In the genomic region with DNA sequence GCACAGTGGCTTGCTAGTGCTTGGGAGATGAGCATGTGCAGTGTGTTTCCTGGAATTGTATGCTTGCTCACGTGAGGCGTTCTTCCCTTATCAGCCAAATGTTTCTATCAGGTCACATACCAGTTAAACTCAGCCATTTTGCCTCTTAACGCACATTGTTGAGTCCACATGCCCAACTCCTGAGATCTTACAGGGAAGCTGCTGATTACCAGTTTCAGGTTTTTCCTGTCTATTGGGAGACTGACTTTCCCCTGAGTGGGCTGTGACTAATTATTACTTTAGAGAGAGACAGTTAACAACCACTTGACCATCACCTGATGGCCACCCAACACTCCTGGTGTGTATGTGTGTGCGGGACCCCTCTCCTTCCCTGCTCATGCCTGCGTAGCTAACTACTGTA, we compare ENCODE assay signal across 22 cellular contexts.
"Had no signal": no experiment of that assay in that cellular context is flagged by ENCODE, and none has a peak within 500 bp of the region (broad histone marks: within the 10 kb centered on the region; RNA-seq: fewer than 3 reads in every experiment).

No MANE protein-coding gene starts in this region.

- H3K9me3 ChIP-seq: colonic mucosa, esophagus squamous epithelium, gastrocnemius medialis, heart left ventricle, left lung, lower lobe of right lung had no signal

- H3K4me1 ChIP-seq: colonic mucosa, esophagus squamous epithelium, gastrocnemius medialis, heart left ventricle, left lung, lower lobe of right lung had no signal

- H2AFZ ChIP-seq: hepatocyte had no signal

- H3K36me3 ChIP-seq: colonic mucosa, esophagus squamous epithelium, gastrocnemius medialis, heart left ventricle, left lung, lower lobe of right lung had no signal

- H3K4me3 ChIP-seq: colonic mucosa, esophagus squamous epithelium, gastrocnemius medialis, heart left ventricle, hepatocyte, left lung, lower lobe of right lung had no signal

- H3K4me2 ChIP-seq: hepatocyte had no signal

- H3K27ac ChIP-seq: colonic mucosa, esophagus squamous epithelium, gastrocnemius medialis, heart left ventricle, hepatocyte, left lung, lower lobe of right lung had no signal

- H3K79me2 ChIP-seq: hepatocyte had no signal

- H3K27me3 ChIP-seq: colonic mucosa, gastrocnemius medialis, heart left ventricle, left lung had no signal

- ATAC-seq: effector memory CD8-positive, alpha-beta T cell; esophagus mucosa; gastrocnemius medialis; heart left ventricle; left cardiac atrium; left lung; left ventricle myocardium superior; lower lobe of right lung had no signal

- DNase-seq: cerebellar nuclear complex; colonic mucosa; cortex of kidney; effector CD8-positive, alpha-beta T cell; effector memory CD8-positive, alpha-beta T cell; endodermal cell; erythroblast; esophagus squamous epithelium; foreskin fibroblast; foreskin melanocyte; gastrocnemius medialis; heart left ventricle; hypothalamus; immature natural killer cell; left cardiac atrium; left lung; left ventricle myocardium superior; lower lobe of right lung; mesenchymal stem cell; midbrain had no signal
